1 cellular context compared by ENCODE assay signal in genomic region chr13:75612354-75612753, GRCh38.
TF ChIP-seq lines count a peak whose summit lies in the region.

No MANE protein-coding gene starts in this region.

TF ChIP-seq in IMR-90, 13 proteins besides CTCF, POLR2A, EP300 and RAD21 (continued from another document):
- no peak for TF ChIP-seq ELK1 (IDR thresholded peaks at IDR 0.05; ENCODE audit: borderline replicate concordance, low read depth, low read length)
- TF ChIP-seq BHLHE40 (IDR thresholded peaks at IDR 0.05; ENCODE audit: low read depth, low read length): no peak
- no peak for TF ChIP-seq NFE2L2 (IDR thresholded peaks at IDR 0.05; ENCODE audit: low read depth, low read length)
- TF ChIP-seq RFX5 (IDR thresholded peaks at IDR 0.05; ENCODE audit: low read depth, low read length): no peak
